17 cellular contexts compared by ENCODE assay signal in the genomic region with DNA sequence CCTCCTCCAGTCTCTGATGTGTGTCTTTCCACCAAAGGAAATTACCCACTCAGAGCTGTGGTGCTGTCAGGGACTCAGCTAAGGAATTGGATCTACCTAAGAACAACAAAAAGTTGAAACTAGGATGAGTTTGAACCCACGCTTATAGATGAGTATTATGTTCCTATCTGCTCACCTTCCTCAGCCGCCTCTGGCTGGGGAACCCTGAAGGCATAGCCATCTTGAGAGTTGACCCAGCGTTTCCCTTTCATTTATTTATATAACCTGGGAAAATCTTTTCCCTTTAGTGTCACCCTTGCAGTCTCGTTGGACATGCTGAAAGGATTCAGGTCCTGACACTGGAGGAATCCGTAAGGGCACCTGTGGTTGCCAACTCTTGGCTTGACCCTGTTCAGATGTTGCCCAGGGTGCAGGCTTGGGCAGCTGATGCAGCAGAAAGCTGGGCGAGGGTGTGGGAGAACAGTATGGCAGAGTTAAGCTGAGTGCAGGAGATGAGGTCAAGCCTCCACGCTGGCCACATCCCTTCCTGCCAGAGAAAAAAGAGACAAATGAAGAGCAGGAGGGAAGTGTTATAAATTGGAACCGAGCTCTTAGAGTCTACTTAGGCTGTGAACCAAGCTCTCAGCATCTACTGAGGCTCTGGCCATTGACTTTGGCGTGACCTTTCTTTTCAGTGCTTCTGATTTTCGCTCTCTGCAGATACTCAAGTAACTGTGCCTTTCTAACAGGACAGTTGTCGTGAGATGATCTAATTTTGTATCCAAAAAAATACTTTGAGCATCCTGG. TPM values are rescaled to one million over a fixed set of nuclear protein-coding genes. Genes with fewer than 3 reads are reported as not detected.
DNase-seq lines count a peak whose midpoint lies in the region; ATAC-seq and TF ChIP-seq lines count a peak whose summit lies in the region.
"Had no signal": no experiment of that assay in that cellular context is flagged by ENCODE, and none has a peak within 500 bp of the region (broad histone marks: within the 10 kb centered on the region; RNA-seq: fewer than 3 reads in every experiment).

No MANE protein-coding gene starts in this region.

- no peak overlapping the region for H2BK20ac ChIP-seq in H9 (ENCODE audit: low read depth, low read length, poor library complexity, severe bottlenecking)

- H2AFZ ChIP-seq in H9 (ENCODE audit: low read length) = no peak overlapping the region

- no peak overlapping the region for H3K9ac ChIP-seq in H9 (ENCODE audit: extremely low read depth, insufficient read length, low read length)

- peak overlapping the region; percentile 78 to 92 for H3K4me3 Mint-ChIP-seq in H9
- peak overlapping the region; percentile 91 to 97 (median 93) for H3K4me3 Mint-ChIP-seq in brain
- H3K4me3 Mint-ChIP-seq: central memory CD8-positive, alpha-beta T cell; stimulated activated naive CD8-positive, alpha-beta T cell treated with anti-CD3 and anti-CD28 coated beads, Interleukin-15, Interleukin-2, amounts not matched to agents 100 ng/mL and 50 ng/mL, for 24 hours had no signal

- intact Hi-C loops in psoas muscle (cut with DNase I) (no loop called here), testis (cut with DNase I; ENCODE audit: low total_unique reads) (no loop called here)

- TF ChIP-seq POLR2A in testis (IDR thresholded peaks at IDR 0.05) = no peak

- H3K9me3 ChIP-seq in H9 (ENCODE audit: control insufficient read depth, low read depth, low read length) (no peaks in the 10 kb centered on the region), psoas muscle (no peaks in the 10 kb centered on the region), testis (no peaks in the 10 kb centered on the region)
- H3K9me3 ChIP-seq: mucosa of descending colon, right lobe of liver had no signal

- no peak overlapping the region for H3T11ph ChIP-seq in H9 (ENCODE audit: low read length)

- no peak overlapping the region for H2BK5ac ChIP-seq in H9 (ENCODE audit: insufficient read length, low read length)

- no peak overlapping the region for H2AK5ac ChIP-seq in H9 (ENCODE audit: insufficient read length, low read length)

- peak overlapping the region; percentile 77 for H3K4me2 ChIP-seq in H9 (ENCODE audit: insufficient read depth, insufficient read length, low read length)

- no peak overlapping the region for H2BK12ac ChIP-seq in H9 (ENCODE audit: insufficient read length, low read depth, low read length)

- no peak overlapping the region for H3K14ac ChIP-seq in H9 (ENCODE audit: insufficient read depth, low read length)

- DNase-seq in H9 (no peak), inferior parietal cortex (ENCODE audit: extremely low spot score) (peak; percentile 69), psoas muscle (no peak), HuH-7.5 (ENCODE audit: low spot score) (no peak), testis (no peak)
- DNase-seq: activated CD8-positive, alpha-beta memory T cell treated with anti-CD3 and anti-CD28 coated beads for 24 hours; activated naive CD4-positive, alpha-beta T cell treated with anti-CD3 and anti-CD28 coated beads, Interleukin-2, amount 50 U/mL, for 16 hours; erythroblast; GF-D8; right lobe of liver had no signal

- no peaks in the 10 kb centered on the region for H3K9me3 Mint-ChIP-seq in H9
- H3K9me3 Mint-ChIP-seq in brain = peaks cover 0 to 3% (median 0%) of the 10 kb centered on the region in 5 experiments
- H3K9me3 Mint-ChIP-seq: central memory CD8-positive, alpha-beta T cell; stimulated activated naive CD8-positive, alpha-beta T cell treated with anti-CD3 and anti-CD28 coated beads, Interleukin-15, Interleukin-2, amounts not matched to agents 100 ng/mL and 50 ng/mL, for 24 hours had no signal

- H3K56ac ChIP-seq in H9 (ENCODE audit: insufficient read length, low read depth, low read length) = no peak overlapping the region

- no peak for TF ChIP-seq CTCF in H9 (conservative IDR thresholded peaks at IDR 0.05)
- no peak for TF ChIP-seq CTCF in brain (conservative IDR thresholded peaks at IDR 0.05)
- TF ChIP-seq CTCF in psoas muscle (IDR thresholded peaks at IDR 0.05) = no peak
- TF ChIP-seq CTCF in testis (IDR thresholded peaks at IDR 0.05) = no peak

- H3K4me1 Mint-ChIP-seq in H9 (peaks cover 12% of the 10 kb centered on the region in 2 experiments), brain (peaks cover 40% of the 10 kb centered on the region)
- H3K4me1 Mint-ChIP-seq: central memory CD8-positive, alpha-beta T cell had no signal

- H4K5ac ChIP-seq in H9 (ENCODE audit: insufficient read length, low read depth, low read length) = no peak overlapping the region

- H3K18ac ChIP-seq in H9 (ENCODE audit: insufficient read length, low read depth, low read length) = no peak overlapping the region

- no peak overlapping the region for H4K8ac ChIP-seq in H9 (replicated peaks; ENCODE audit: insufficient read length, low read depth, low read length)

- H3K36me3 Mint-ChIP-seq in H9 (ENCODE audit: insufficient read depth in 1 of 3, low read depth in 3 of 3) (no peaks in the 10 kb centered on the region), brain (no peaks in the 10 kb centered on the region)

- H3K36me3 ChIP-seq in psoas muscle (ENCODE audit: insufficient read depth in 1 of 2, low read depth in 1 of 2) = no peaks in the 10 kb centered on the region
- H3K36me3 ChIP-seq in testis (ENCODE audit: low read depth, missing control alignments) = no peaks in the 10 kb centered on the region
- H3K36me3 ChIP-seq: right lobe of liver had no signal

- peaks cover 10% of the 10 kb centered on the region for H3K23me2 ChIP-seq in H9 (ENCODE audit: insufficient read length, low read depth, low read length, poor library complexity, severe bottlenecking)

- H4K20me1 ChIP-seq in H9 (ENCODE audit: control insufficient read depth, insufficient read depth, insufficient read length) = no peaks in the 10 kb centered on the region

- no CpG with 5 or more reads among the region's 11 CpGs for WGBS in H9 (ENCODE audit: extremely low coverage, insufficient read length, low lambda C conversion rate)
- 41 to 45% (median 41%) methylated on average over 11 of the region's 11 CpGs for WGBS in psoas muscle, 3 donors
- WGBS in testis, 2 donors = 37 to 54% methylated on average over 11 of the region's 11 CpGs

- H3K27ac ChIP-seq in H9 (ENCODE audit: insufficient read length, low read depth, low read length) = no peak overlapping the region
- no peak overlapping the region for H3K27ac ChIP-seq in psoas muscle
- no peak overlapping the region for H3K27ac ChIP-seq in testis
- H3K27ac ChIP-seq: C4-2B, right lobe of liver had no signal

- H2BK120ac ChIP-seq in H9 (ENCODE audit: low read depth, low read length, poor library complexity, severe bottlenecking) = no peak overlapping the region

- no peak overlapping the region for H4K91ac ChIP-seq in H9 (ENCODE audit: insufficient read length, low read depth, low read length)

- H3K4me3 ChIP-seq in psoas muscle (no peak overlapping the region), testis (no peak overlapping the region)
- H3K4me3 ChIP-seq: mucosa of descending colon, right lobe of liver had no signal

- H3K4ac ChIP-seq in H9 (ENCODE audit: low read depth, low read length) = no peak overlapping the region

- peaks cover 62% of the 10 kb centered on the region for H3K27me3 Mint-ChIP-seq in H9 (ENCODE audit: low read depth)
- peaks cover 31% of the 10 kb centered on the region for H3K27me3 Mint-ChIP-seq in brain

- no peak overlapping the region for H3K23ac ChIP-seq in H9 (ENCODE audit: insufficient read length, low read depth, low read length)

- H3K4me1 ChIP-seq in H9 (ENCODE audit: insufficient read depth, low read length) = no peaks in the 10 kb centered on the region
- H3K4me1 ChIP-seq in psoas muscle = no peaks in the 10 kb centered on the region
- peaks cover 20% of the 10 kb centered on the region for H3K4me1 ChIP-seq in testis

- H3K79me2 ChIP-seq in H9 (ENCODE audit: insufficient read depth, low read length) = no peaks in the 10 kb centered on the region

- H3K79me1 ChIP-seq in H9 (ENCODE audit: insufficient read depth, low read depth, low read length, poor library complexity, severe bottlenecking) = no peaks in the 10 kb centered on the region

- no peak overlapping the region for H2BK15ac ChIP-seq in H9 (ENCODE audit: low read depth, low read length)

- H3K27ac Mint-ChIP-seq in H9 = no peak overlapping the region
- peak overlapping the region in 4 of 5 experiments; percentile 66 to 93 (median 89) for H3K27ac Mint-ChIP-seq in brain
- H3K27ac Mint-ChIP-seq: stimulated activated naive CD8-positive, alpha-beta T cell treated with anti-CD3 and anti-CD28 coated beads, Interleukin-15, Interleukin-2, amounts not matched to agents 100 ng/mL and 50 ng/mL, for 24 hours had no signal

- H3K27me3 ChIP-seq in H9 (ENCODE audit: insufficient read depth, low read length) (peaks cover 4% of the 10 kb centered on the region; the same call in 1 of the 2 replicates), psoas muscle (ENCODE audit: insufficient read depth in 3 of 3, low read length in 2 of 3) (peaks cover 0 to 24% (median 2%) of the 10 kb centered on the region in 3 donors), testis (no peaks in the 10 kb centered on the region)

- ATAC-seq in psoas muscle (peak in 3 of 4 donors; percentile 39 to 61 (median 54)), HG03139 (IDR thresholded peaks at IDR 0.05; ENCODE audit: unreplicated experiment) (no peak), GM18520 (IDR thresholded peaks at IDR 0.05; ENCODE audit: unreplicated experiment) (no peak)
- ATAC-seq: right lobe of liver had no signal

RNA-seq across cellular contexts. Expression of a gene that starts 1.9 kb away (rescaled TPM):
- total RNA-seq in H9 (2021) = not detected in 2 replicates
- polyA plus RNA-seq in brain (ENCODE audit: insufficient read depth, low read depth, low replicate concordance) = 10.3 TPM
- 1 to 10 TPM in 2 of 4 donors, under 1 TPM in 2; 0.10 to 5.2 (median 2.5) TPM for total RNA-seq in psoas muscle
- 10 to 100 TPM in 1 of 3 donors, 1 to 10 TPM in 2; 2.0 to 16.3 (median 2.6) TPM for polyA plus RNA-seq in psoas muscle
- total RNA-seq in testis = under 1 TPM; 0.16 to 0.37 TPM
- 0.88 TPM for polyA plus RNA-seq in testis (ENCODE audit: insufficient read depth, low read depth, low replicate concordance)
- total RNA-seq: mucosa of descending colon, right lobe of liver had no signal

Comparison
In these comparisons a context has a peak if more than half of its experiments do, and no peak if none do; other contexts are left out.
1. H3K27ac Mint-ChIP-seq: peak in brain (4 of 5); none in H9 (0 of 3).
2. ATAC-seq: peak in psoas muscle (3 of 4); none in HG03139 (single experiment) and GM18520 (single experiment).